Comparison of ENCODE assay signal across 16 cellular contexts in the genomic region with DNA sequence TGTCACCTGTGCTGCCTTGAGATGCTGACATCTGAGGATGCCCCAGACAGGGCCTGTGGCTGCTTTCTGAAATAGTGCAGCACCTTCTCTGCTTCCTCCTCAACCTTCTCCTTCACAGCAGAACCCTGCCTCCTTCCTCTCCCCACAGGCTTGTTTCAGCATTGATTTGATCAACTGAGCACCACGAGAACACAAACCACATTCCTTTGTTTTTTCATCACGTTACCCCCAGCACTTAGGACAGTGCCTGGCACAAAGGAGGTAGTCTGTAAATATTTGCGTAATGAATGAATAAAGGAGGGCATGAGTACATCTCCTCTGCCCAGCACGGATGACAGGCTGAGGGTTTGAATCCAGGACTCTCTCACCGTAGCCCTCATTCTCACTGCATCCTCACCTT.
"Had no signal": no experiment of that assay in that cellular context is flagged by ENCODE, and none has a peak within 500 bp of the region (broad histone marks: within the 10 kb centered on the region; RNA-seq: fewer than 3 reads in every experiment).

No MANE protein-coding gene starts in this region.

- H3K27me3 ChIP-seq: adrenal gland, vagina had no signal

- H3K9me3 ChIP-seq: adrenal gland, neutrophil, thoracic aorta, vagina had no signal

- H3K27ac ChIP-seq: adrenal gland, neutrophil, thoracic aorta, vagina had no signal

- DNase-seq: activated B cell treated with CpG ODN at 0.5 μM for 24 hours; activated CD4-positive, alpha-beta T cell treated with anti-CD3 and anti-CD28 coated beads, Interleukin-2, amount 10 ng/mL, durations not matched to agents 7 days and 5 days; activated naive CD4-positive, alpha-beta T cell treated with anti-CD3 and anti-CD28 coated beads, Interleukin-2, amount 50 U/mL, for 16 hours; activated T-cell treated with anti-CD3 and anti-CD28 coated beads for 4 hours; adrenal gland; central memory CD4-positive, alpha-beta T cell; cortex of kidney; effector CD8-positive, alpha-beta T cell; hippocampal formation; naive thymus-derived CD4-positive, alpha-beta T cell; stimulated activated CD4-positive, alpha-beta T cell treated with anti-CD3 and anti-CD28 coated beads, Interleukin-12 subunit alpha, Interleukin-12 subunit beta, amount 100 ng/mL, for 4 hours; stimulated activated CD4-positive, alpha-beta T cell treated with anti-CD3 and anti-CD28 coated beads, Interleukin-4, amount 100 ng/mL, for 1 hour had no signal

- ATAC-seq: activated T-helper 17 cell treated with anti-CD3 and anti-CD28 coated beads, Interleukin-2, amount 50 U/mL, for 72 hours; naive thymus-derived CD4-positive, alpha-beta T cell had no signal

- H3K4me1 ChIP-seq: adrenal gland had no signal

- H3K36me3 ChIP-seq: adrenal gland, neutrophil, thoracic aorta, vagina had no signal

- H3K4me3 ChIP-seq: adrenal gland, thoracic aorta, vagina had no signal
